ENCODE assay signal across 8 cellular contexts in genomic region chr15:85840079-85840801, GRCh38. TPM values are rescaled to one million over a fixed set of nuclear protein-coding genes. Genes with fewer than 3 reads are reported as not detected.
DNase-seq lines count a peak whose midpoint lies in the region; ATAC-seq and TF ChIP-seq lines count a peak whose summit lies in the region.

No MANE protein-coding gene starts in this region.

- ATAC-seq in GM18858 (IDR thresholded peaks at IDR 0.05; ENCODE audit: unreplicated experiment) (peak; percentile 99), HG03095 (IDR thresholded peaks at IDR 0.05; ENCODE audit: unreplicated experiment) (peak; percentile 90), activated B cell treated with CpG ODN at 0.5 μM for 24 hours (ENCODE audit: low read depth) (peak; percentile 97)

- no peak for DNase-seq in AG04449 (ENCODE audit: low read depth, low spot score)
- DNase-seq in NCI-H2171 treated with DMSO at 0.1 percent for 48 hours (lab: John Stamatoyannopoulos, UW), result peak; percentile 72
- peak; percentile 75 for DNase-seq in activated B cell treated with CpG ODN at 0.5 μM for 24 hours
- DNase-seq in cardiac fibroblast (ENCODE audit: low read depth in 2 of 2), result peak; percentile 63 to 66
- DNase-seq in iris pigment epithelial cell (ENCODE audit: low read depth), result peak; percentile 54
- peak; percentile 62 to 71 for DNase-seq in stimulated activated CD4-positive, alpha-beta T cell treated with anti-CD3 and anti-CD28 coated beads, Interleukin-15, amount 100 ng/mL, for 1 hour (ENCODE audit: low read depth in 1 of 2, low spot score in 1 of 2)

- CTCF ChIA-PET in AG04449 (lab: Yijun Ruan, JAX) (interaction anchor here (0.6 to 10.0 kb wide), 32 partner anchors 12 to 561 kb away, joined by 3 to 101 read pairs (median 6); no protein-coding TSS in a partner anchor), activated B cell treated with CpG ODN at 0.5 μM for 24 hours (lab: Charles Lee) (interaction anchor here (0.7 to 3.1 kb wide), 9 partner anchors 14 to 715 kb away, joined by 3 to 23 read pairs (median 3); no protein-coding TSS in a partner anchor)

- no peak overlapping the region for H3K27ac Mint-ChIP-seq in activated B cell treated with CpG ODN at 0.5 μM for 24 hours

- peak; percentile 90 for TF ChIP-seq CTCF in AG04449 (IDR thresholded peaks at IDR 0.05; ENCODE audit: insufficient read depth, low read length, missing control alignments)
- peak; percentile 64 for TF ChIP-seq CTCF in activated B cell treated with CpG ODN at 0.5 μM for 24 hours (IDR thresholded peaks at IDR 0.05)
- peak; percentile 68 for TF ChIP-seq CTCF in cardiac fibroblast (IDR thresholded peaks at IDR 0.05; ENCODE audit: low read depth, low read length)

- H3K9me3 Mint-ChIP-seq in activated B cell treated with CpG ODN at 0.5 μM for 24 hours, result no peaks in the 10 kb centered on the region

- POLR2A ChIA-PET in AG04449 (lab: Yijun Ruan, JAX), result no interaction called here
- POLR2A ChIA-PET in activated B cell treated with CpG ODN at 0.5 μM for 24 hours (lab: Charles Lee), result interaction anchor here (1.3 kb wide), 1 partner anchor 544 kb away, joined by 3 read pairs; no protein-coding TSS in a partner anchor

- peaks cover 11% of the 10 kb centered on the region for H3K27me3 Mint-ChIP-seq in activated B cell treated with CpG ODN at 0.5 μM for 24 hours

- no peaks in the 10 kb centered on the region for H3K36me3 Mint-ChIP-seq in activated B cell treated with CpG ODN at 0.5 μM for 24 hours (ENCODE audit: low read depth)

- peak overlapping the region; percentile 71 for H3K4me3 Mint-ChIP-seq in activated B cell treated with CpG ODN at 0.5 μM for 24 hours

- peak overlapping the region; percentile 54 for H3K4me3 ChIP-seq in AG04449 (ENCODE audit: low read depth, low read length)
- peak overlapping the region; percentile 27 to 49 for H3K4me3 ChIP-seq in cardiac fibroblast (replicated peaks in 1 of 2; ENCODE audit: low read depth in 2 of 2, low read length in 2 of 2)

- intact Hi-C loops in activated B cell treated with CpG ODN at 0.5 μM for 24 hours (cut with micrococcal nuclease), result loop anchor here (1.0 to 2.0 kb wide), 5 partner anchors 45 to 543 kb away; partner anchors contain the start of gene KLHL25

- H3K4me1 Mint-ChIP-seq in activated B cell treated with CpG ODN at 0.5 μM for 24 hours, result peaks cover 5% of the 10 kb centered on the region

RNA-seq across cellular contexts. Expression of gene KLHL25, which starts 45.5 kb away (rescaled TPM):
- 2.0 and 2.1 TPM in 2 replicates for total RNA-seq in activated B cell treated with CpG ODN at 0.5 μM for 24 hours
